In genomic region chr5:3153906-3154305, GRCh38 we compare ENCODE assay signal across 28 cellular contexts.
"Had no signal": no experiment of that assay in that cellular context is flagged by ENCODE, and none has a peak within 500 bp of the region (broad histone marks: within the 10 kb centered on the region; RNA-seq: fewer than 3 reads in every experiment).

No MANE protein-coding gene starts in this region.

- H3K36me3 ChIP-seq: neural progenitor cell, ovary, right lobe of liver, sigmoid colon, spleen, suprapubic skin, tibial nerve, upper lobe of left lung, vagina had no signal

- H3K9me3 ChIP-seq: ovary, psoas muscle, right lobe of liver, sigmoid colon, suprapubic skin, testis, tibial nerve, vagina had no signal

- ATAC-seq: natural killer cell; psoas muscle; right cardiac atrium; right lobe of liver; stimulated activated memory B cell treated with anti-CD40 and anti-IgM and Interleukin-4, amounts not matched to agents 10 μg/mL and 1 μg/mL and 100 μg/mL, for 72 hours; stimulated activated naive CD8-positive, alpha-beta T cell treated with anti-CD3 and anti-CD28 coated beads, Interleukin-15, amount 100 ng/mL, for 72 hours; stimulated activated naive CD8-positive, alpha-beta T cell treated with anti-CD3 and anti-CD28 coated beads, Interleukin-15, Interleukin-2, amounts not matched to agents 100 U/mL and 50 U/mL, for 24 hours had no signal

- H3K4me3 ChIP-seq: neural progenitor cell, ovary, psoas muscle, right lobe of liver, sigmoid colon, spleen, suprapubic skin, testis, tibial nerve, upper lobe of left lung, vagina had no signal

- DNase-seq: natural killer cell; occipital lobe; ovary; posterior cingulate gyrus; psoas muscle; right cardiac atrium; right lobe of liver; sigmoid colon; small intestine; spleen; stimulated activated CD4-positive, alpha-beta T cell treated with anti-CD3 and anti-CD28 coated beads, Interleukin-12 subunit alpha, Interleukin-12 subunit beta, amount 100 ng/mL, for 4 hours; stimulated activated CD4-positive, alpha-beta T cell treated with anti-CD3 and anti-CD28 coated beads, Interleukin-1b, Interleukin-23, amount 100 ng/mL, for 48 hours; stimulated activated CD4-positive, alpha-beta T cell treated with anti-CD3 and anti-CD28 coated beads, Interleukin-4, amount 100 ng/mL, for 1 hour; stimulated activated CD4-positive, alpha-beta T cell treated with anti-CD3 and anti-CD28 coated beads, Interleukin-4, amount 100 ng/mL, for 4 hours; stimulated activated CD8-positive, alpha-beta memory T cell treated with anti-CD3 and anti-CD28 coated beads, Interleukin-4, amount 100 ng/mL, for 48 hours; stimulated activated naive CD4-positive, alpha-beta T cell; stimulated activated naive CD8-positive, alpha-beta T cell treated with anti-CD3 and anti-CD28 coated beads, Interleukin-15, amount 100 ng/mL, for 72 hours; stimulated activated naive CD8-positive, alpha-beta T cell treated with anti-CD3 and anti-CD28 coated beads, Interleukin-15, Interleukin-2, amounts not matched to agents 100 U/mL and 50 U/mL, for 24 hours; substantia nigra; testis; trophoblast cell; upper lobe of left lung had no signal

- H3K27me3 ChIP-seq: neural progenitor cell, ovary, right lobe of liver, sigmoid colon, testis, tibial nerve, upper lobe of left lung, vagina had no signal

- H3K27ac ChIP-seq: neural progenitor cell, ovary, parathyroid adenoma, psoas muscle, right lobe of liver, sigmoid colon, spleen, suprapubic skin, testis, tibial nerve, upper lobe of left lung, vagina had no signal

- H3K4me1 ChIP-seq: neural progenitor cell, parathyroid adenoma, psoas muscle, right lobe of liver, sigmoid colon, spleen, suprapubic skin, testis, tibial nerve, upper lobe of left lung, vagina had no signal
